In the genomic region with DNA sequence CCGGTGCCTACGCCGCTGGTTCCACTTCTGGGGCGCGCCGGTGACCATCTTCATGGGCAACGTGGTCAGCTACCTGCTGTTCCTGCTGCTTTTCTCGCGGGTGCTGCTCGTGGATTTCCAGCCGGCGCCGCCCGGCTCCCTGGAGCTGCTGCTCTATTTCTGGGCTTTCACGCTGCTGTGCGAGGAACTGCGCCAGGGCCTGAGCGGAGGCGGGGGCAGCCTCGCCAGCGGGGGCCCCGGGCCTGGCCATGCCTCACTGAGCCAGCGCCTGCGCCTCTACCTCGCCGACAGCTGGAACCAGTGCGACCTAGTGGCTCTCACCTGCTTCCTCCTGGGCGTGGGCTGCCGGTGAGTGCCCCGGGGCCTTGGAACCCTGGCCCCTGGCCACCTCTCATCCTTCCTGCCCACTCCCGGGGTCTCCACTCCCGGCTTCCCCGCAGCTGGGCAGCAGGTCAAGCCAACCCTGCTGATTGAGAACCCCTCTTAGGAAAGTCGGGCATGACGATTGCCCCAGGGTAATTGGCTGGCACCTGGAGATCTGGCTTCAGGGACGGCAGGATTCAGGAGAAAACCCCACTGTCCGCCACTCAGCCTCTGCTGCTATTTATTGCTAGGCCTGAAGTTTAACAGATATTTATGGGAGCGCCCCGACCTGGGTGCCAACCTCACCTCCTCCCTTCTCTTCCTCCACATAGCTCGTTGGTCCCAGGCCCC, we compare ENCODE assay signal across 15 cellular contexts. TPM values are rescaled to one million over a fixed set of nuclear protein-coding genes. Genes with fewer than 3 reads are reported as not detected.
DNase-seq lines count a peak whose midpoint lies in the region; ATAC-seq and TF ChIP-seq lines count a peak whose summit lies in the region.
"Had no signal": no experiment of that assay in that cellular context is flagged by ENCODE, and none has a peak within 500 bp of the region (broad histone marks: within the 10 kb centered on the region; RNA-seq: fewer than 3 reads in every experiment).

No MANE protein-coding gene starts in this region.

- H3K9ac ChIP-seq in endocrine pancreas (ENCODE audit: control insufficient read depth, insufficient read depth, low read length) = peak overlapping the region; percentile 4
- no peak overlapping the region for H3K9ac ChIP-seq in muscle layer of colon (ENCODE audit: low read length)
- H3K9ac ChIP-seq: KMS-11 had no signal

- H4K20me1 ChIP-seq in PC-9 (ENCODE audit: insufficient read depth) = no peaks in the 10 kb centered on the region

- H3K9me3 ChIP-seq in BE2C = no peaks in the 10 kb centered on the region
- no peaks in the 10 kb centered on the region for H3K9me3 ChIP-seq in endocrine pancreas (ENCODE audit: control insufficient read depth, low read length)
- H3K9me3 ChIP-seq in muscle layer of colon (ENCODE audit: low read length) = no peaks in the 10 kb centered on the region
- no peaks in the 10 kb centered on the region for H3K9me3 ChIP-seq in PC-9 (ENCODE audit: insufficient read depth, low read depth)

- no peaks in the 10 kb centered on the region for H3K36me3 Mint-ChIP-seq in natural killer cell

- no peaks in the 10 kb centered on the region for H3K4me1 Mint-ChIP-seq in natural killer cell

- H3K9me3 Mint-ChIP-seq in natural killer cell = no peaks in the 10 kb centered on the region
- H3K9me3 Mint-ChIP-seq: activated naive CD8-positive, alpha-beta T cell treated with anti-CD3 and anti-CD28 coated beads, Interleukin-2, amount 50 U/mL, for 24 hours had no signal

- TF ChIP-seq CTCF in BE2C (IDR thresholded peaks at IDR 0.05; ENCODE audit: low read depth, low read length) (no peak), PC-9 (conservative IDR thresholded peaks at IDR 0.05) (no peak), natural killer cell (IDR thresholded peaks at IDR 0.05) (no peak)

- BruUV-seq in PC-9 (replicated peaks; lab: Mats Ljungman, UMichigan) = no TSS peak

- CTCF ChIA-PET in PC-9 (lab: Charles Lee) = interaction anchor here (0.6 kb wide), 1 partner anchor 13 kb away, joined by 4 read pairs; no protein-coding TSS in a partner anchor

- H3K4me1 ChIP-seq in BE2C = peaks cover 6% of the 10 kb centered on the region
- no peaks in the 10 kb centered on the region for H3K4me1 ChIP-seq in endocrine pancreas (ENCODE audit: control insufficient read depth, insufficient read depth, low read length)
- no peaks in the 10 kb centered on the region for H3K4me1 ChIP-seq in muscle layer of colon (ENCODE audit: insufficient read depth, low read length)
- peaks cover 19% of the 10 kb centered on the region; the same call in 1 of the 2 replicates for H3K4me1 ChIP-seq in PC-9 (replicated peaks; ENCODE audit: insufficient read depth)

- DNase-seq in BE2C (peak; percentile 64), NCI-H2081 (lab: John Stamatoyannopoulos, UW) (peak; percentile 57 to 83), PC-9 (no peak), natural killer cell (no peak), GM03348 (ENCODE audit: low spot score) (no peak)
- DNase-seq in activated T-cell treated with anti-CD3 and anti-CD28 coated beads, Interleukin-2, amount 50 U/mL, for 1 hour = no peak
- DNase-seq: activated naive CD8-positive, alpha-beta T cell treated with anti-CD3 and anti-CD28 coated beads, Interleukin-2, amount 50 U/mL, for 24 hours; NCI-H510A treated with DMSO at 0.1 percent for 48 hours; SIG-M5; stimulated activated CD4-positive, alpha-beta T cell treated with anti-CD3 and anti-CD28 coated beads, Interleukin-12 subunit alpha, Interleukin-12 subunit beta, amount 100 ng/mL, for 4 hours had no signal

- H3K27ac ChIP-seq in muscle layer of colon (ENCODE audit: low read depth, low read length) (peak overlapping the region; percentile 12), PC-9 (no peak overlapping the region)
- H3K27ac ChIP-seq: KMS-11 had no signal

- intact Hi-C loops in PC-9 (cut with micrococcal nuclease; ENCODE audit: unreplicated experiment) = loop anchor here (5.0 kb wide), 1 partner anchor 99 kb away; no protein-coding TSS in a partner anchor
- intact Hi-C loops in natural killer cell (cut with micrococcal nuclease) = no loop called here

- H3K4me3 Mint-ChIP-seq in natural killer cell = no peak overlapping the region
- H3K4me3 Mint-ChIP-seq: activated naive CD8-positive, alpha-beta T cell treated with anti-CD3 and anti-CD28 coated beads, Interleukin-2, amount 50 U/mL, for 24 hours had no signal

- H3K9me2 ChIP-seq in PC-9 (ENCODE audit: insufficient read depth) = no peaks in the 10 kb centered on the region

- H3K27me3 Mint-ChIP-seq in natural killer cell (ENCODE audit: low read depth in 2 of 2) = peaks cover 0 to 3% of the 10 kb centered on the region in 2 donors

- H2AFZ ChIP-seq in PC-9 = no peak overlapping the region

- peaks cover 33% of the 10 kb centered on the region for H3F3A ChIP-seq in PC-9 (ENCODE audit: insufficient read depth, low read depth)

- H3K27ac Mint-ChIP-seq in natural killer cell = no peak overlapping the region
- H3K27ac Mint-ChIP-seq: activated naive CD8-positive, alpha-beta T cell treated with anti-CD3 and anti-CD28 coated beads, Interleukin-2, amount 50 U/mL, for 24 hours had no signal

- no peaks in the 10 kb centered on the region for H3K27me3 ChIP-seq in BE2C
- no peaks in the 10 kb centered on the region for H3K27me3 ChIP-seq in endocrine pancreas (ENCODE audit: control insufficient read depth, insufficient read depth, low read length)
- no peaks in the 10 kb centered on the region for H3K27me3 ChIP-seq in muscle layer of colon (ENCODE audit: control insufficient read depth in 1 of 2, insufficient read depth in 2 of 2, low read length in 2 of 2)
- no peaks in the 10 kb centered on the region for H3K27me3 ChIP-seq in PC-9 (ENCODE audit: insufficient read depth, low read depth)

- POLR2A ChIA-PET in PC-9 (lab: Charles Lee; ENCODE audit: unreplicated experiment) = no interaction called here

- H3K4me3 ChIP-seq in BE2C (ENCODE audit: low read depth, low read length) (peak overlapping the region; percentile 47), endocrine pancreas (ENCODE audit: control insufficient read depth, insufficient read depth, low read length) (no peak overlapping the region), muscle layer of colon (ENCODE audit: low read depth in 1 of 2, low read length in 2 of 2) (no peak overlapping the region), PC-9 (no peak overlapping the region)

- H3K36me3 ChIP-seq in BE2C (no peaks in the 10 kb centered on the region), endocrine pancreas (ENCODE audit: control insufficient read depth, insufficient read depth, low read length) (no peaks in the 10 kb centered on the region), muscle layer of colon (ENCODE audit: insufficient read depth, low read length) (peaks cover 2% of the 10 kb centered on the region), PC-9 (ENCODE audit: low read depth) (peaks cover 3% of the 10 kb centered on the region; the same call in 1 of the 2 replicates)

- ATAC-seq in natural killer cell = no peak
- ATAC-seq: activated naive CD8-positive, alpha-beta T cell treated with anti-CD3 and anti-CD28 coated beads, Interleukin-2, amount 50 U/mL, for 24 hours had no signal

- no peaks in the 10 kb centered on the region for H3K79me2 ChIP-seq in PC-9 (ENCODE audit: low read depth)

- H3K4me2 ChIP-seq in PC-9 = no peak overlapping the region
- H3K4me2 ChIP-seq: KMS-11 had no signal

RNA-seq across cellular contexts. Expression of gene TRPM4, which starts 39.1 kb away (rescaled TPM):
- 4.1 TPM for polyA plus RNA-seq in BE2C (2012; ENCODE audit: insufficient read depth, insufficient read length, low read depth)
- 43.8 and 62.3 TPM in 2 replicates for total RNA-seq in PC-9 (2021)
- total RNA-seq in natural killer cell = under 1 TPM in 1 of 3 donors, not detected in 2; 0.20 TPM

RNA-seq across cellular contexts. Expression of gene HRC, which starts 41.5 kb away (rescaled TPM):
- 0.22 TPM for polyA plus RNA-seq in BE2C (2012; ENCODE audit: insufficient read depth, insufficient read length, low read depth)
- 0.50 TPM in 1 of 2 replicates, not detected in the other for total RNA-seq in PC-9 (2021)
- total RNA-seq in natural killer cell = not detected
- total RNA-seq: dermis microvascular lymphatic vessel endothelial cell had no signal
- polyA plus RNA-seq: neural cell had no signal

Comparison
In these comparisons a context has a peak if more than half of its experiments do, and no peak if none do; other contexts are left out.
1. DNase-seq: peak in BE2C (single experiment) and NCI-H2081 (2 of 2); none in PC-9 (0 of 2), activated T-cell treated with anti-CD3 and anti-CD28 coated beads, Interleukin-2, amount 50 U/mL, for 1 hour (single experiment), natural killer cell (single experiment) and GM03348 (single experiment).
2. RNA of gene TRPM4, which starts 39.1 kb away (total RNA-seq): 43.8 to 62.3 TPM in PC-9; 0.20 TPM in natural killer cell; every median in the first group is over 10 times any median in the second.